ENCODE assay signal across 1 cellular context in the genomic region with DNA sequence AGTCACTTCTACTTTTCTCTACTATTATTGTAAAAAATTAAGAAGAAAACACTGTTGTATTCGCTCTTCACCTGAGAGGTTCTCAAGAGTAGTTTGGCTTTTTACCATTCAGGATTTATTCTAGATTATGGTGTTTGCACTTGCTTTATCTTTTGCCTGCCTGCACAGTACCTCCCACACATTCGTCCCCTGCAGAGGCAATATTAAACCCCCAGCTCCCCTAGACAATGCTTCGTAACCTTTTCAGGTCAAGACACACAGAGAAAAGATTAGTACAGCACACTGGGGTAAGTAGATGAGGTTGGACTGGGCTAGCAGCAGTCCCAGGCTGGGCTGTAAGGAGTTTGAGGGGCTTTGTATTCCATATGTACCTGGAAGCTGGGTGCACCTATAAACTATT.
TF ChIP-seq lines count a peak whose summit lies in the region.

No MANE protein-coding gene starts in this region.

TF ChIP-seq in K562, 482 proteins besides CTCF, POLR2A, EP300 and RAD21 (continued from another document):
- TF ChIP-seq, protein P1, sequence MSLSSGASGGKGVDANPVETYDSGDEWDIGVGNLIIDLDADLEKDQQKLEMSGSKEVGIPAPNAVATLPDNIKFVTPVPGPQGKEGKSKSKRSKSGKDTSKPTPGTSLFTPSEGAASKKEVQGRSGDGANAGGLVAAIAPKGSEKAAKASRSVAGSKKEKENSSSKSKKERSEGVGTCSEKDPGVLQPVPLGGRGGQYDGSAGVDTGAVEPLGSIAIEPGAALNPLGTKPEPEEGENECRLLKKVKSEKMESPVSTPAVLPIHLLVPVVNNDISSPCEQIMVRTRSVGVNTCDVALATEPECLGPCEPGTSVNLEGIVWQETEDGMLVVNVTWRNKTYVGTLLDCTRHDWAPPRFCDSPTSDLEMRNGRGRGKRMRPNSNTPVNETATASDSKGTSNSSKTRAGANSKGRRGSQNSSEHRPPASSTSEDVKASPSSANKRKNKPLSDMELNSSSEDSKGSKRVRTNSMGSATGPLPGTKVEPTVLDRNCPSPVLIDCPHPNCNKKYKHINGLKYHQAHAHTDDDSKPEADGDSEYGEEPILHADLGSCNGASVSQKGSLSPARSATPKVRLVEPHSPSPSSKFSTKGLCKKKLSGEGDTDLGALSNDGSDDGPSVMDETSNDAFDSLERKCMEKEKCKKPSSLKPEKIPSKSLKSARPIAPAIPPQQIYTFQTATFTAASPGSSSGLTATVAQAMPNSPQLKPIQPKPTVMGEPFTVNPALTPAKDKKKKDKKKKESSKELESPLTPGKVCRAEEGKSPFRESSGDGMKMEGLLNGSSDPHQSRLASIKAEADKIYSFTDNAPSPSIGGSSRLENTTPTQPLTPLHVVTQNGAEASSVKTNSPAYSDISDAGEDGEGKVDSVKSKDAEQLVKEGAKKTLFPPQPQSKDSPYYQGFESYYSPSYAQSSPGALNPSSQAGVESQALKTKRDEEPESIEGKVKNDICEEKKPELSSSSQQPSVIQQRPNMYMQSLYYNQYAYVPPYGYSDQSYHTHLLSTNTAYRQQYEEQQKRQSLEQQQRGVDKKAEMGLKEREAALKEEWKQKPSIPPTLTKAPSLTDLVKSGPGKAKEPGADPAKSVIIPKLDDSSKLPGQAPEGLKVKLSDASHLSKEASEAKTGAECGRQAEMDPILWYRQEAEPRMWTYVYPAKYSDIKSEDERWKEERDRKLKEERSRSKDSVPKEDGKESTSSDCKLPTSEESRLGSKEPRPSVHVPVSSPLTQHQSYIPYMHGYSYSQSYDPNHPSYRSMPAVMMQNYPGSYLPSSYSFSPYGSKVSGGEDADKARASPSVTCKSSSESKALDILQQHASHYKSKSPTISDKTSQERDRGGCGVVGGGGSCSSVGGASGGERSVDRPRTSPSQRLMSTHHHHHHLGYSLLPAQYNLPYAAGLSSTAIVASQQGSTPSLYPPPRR (CRISPR knock-in tag; IDR thresholded peaks at IDR 0.05; ENCODE audit: borderline replicate concordance) = no peak
- TF ChIP-seq ZNF830 (CRISPR knock-in tag; IDR thresholded peaks at IDR 0.05) = no peak
- TF ChIP-seq, protein P2, sequence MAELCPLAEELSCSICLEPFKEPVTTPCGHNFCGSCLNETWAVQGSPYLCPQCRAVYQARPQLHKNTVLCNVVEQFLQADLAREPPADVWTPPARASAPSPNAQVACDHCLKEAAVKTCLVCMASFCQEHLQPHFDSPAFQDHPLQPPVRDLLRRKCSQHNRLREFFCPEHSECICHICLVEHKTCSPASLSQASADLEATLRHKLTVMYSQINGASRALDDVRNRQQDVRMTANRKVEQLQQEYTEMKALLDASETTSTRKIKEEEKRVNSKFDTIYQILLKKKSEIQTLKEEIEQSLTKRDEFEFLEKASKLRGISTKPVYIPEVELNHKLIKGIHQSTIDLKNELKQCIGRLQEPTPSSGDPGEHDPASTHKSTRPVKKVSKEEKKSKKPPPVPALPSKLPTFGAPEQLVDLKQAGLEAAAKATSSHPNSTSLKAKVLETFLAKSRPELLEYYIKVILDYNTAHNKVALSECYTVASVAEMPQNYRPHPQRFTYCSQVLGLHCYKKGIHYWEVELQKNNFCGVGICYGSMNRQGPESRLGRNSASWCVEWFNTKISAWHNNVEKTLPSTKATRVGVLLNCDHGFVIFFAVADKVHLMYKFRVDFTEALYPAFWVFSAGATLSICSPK (IDR thresholded peaks at IDR 0.05; ENCODE audit: borderline replicate concordance) = no peak
- peak; percentile 65; the same call in 1 of the 2 replicates for TF ChIP-seq KLF16 (IDR thresholded peaks at IDR 0.05)
- no peak for TF ChIP-seq ZSCAN32 (CRISPR knock-in tag; IDR thresholded peaks at IDR 0.05)
- TF ChIP-seq, protein P3, sequence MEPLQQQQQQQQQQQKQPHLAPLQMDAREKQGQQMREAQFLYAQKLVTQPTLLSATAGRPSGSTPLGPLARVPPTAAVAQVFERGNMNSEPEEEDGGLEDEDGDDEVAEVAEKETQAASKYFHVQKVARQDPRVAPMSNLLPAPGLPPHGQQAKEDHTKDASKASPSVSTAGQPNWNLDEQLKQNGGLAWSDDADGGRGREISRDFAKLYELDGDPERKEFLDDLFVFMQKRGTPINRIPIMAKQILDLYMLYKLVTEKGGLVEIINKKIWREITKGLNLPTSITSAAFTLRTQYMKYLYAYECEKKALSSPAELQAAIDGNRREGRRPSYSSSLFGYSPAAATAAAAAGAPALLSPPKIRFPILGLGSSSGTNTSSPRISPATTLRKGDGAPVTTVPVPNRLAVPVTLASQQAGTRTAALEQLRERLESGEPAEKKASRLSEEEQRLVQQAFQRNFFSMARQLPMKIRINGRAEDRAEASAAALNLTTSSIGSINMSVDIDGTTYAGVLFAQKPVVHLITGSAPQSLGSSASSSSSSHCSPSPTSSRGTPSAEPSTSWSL (CRISPR knock-in tag; IDR thresholded peaks at IDR 0.05; ENCODE audit: borderline replicate concordance) = no peak
- peak; percentile 75 for TF ChIP-seq EGR1 (conservative IDR thresholded peaks at IDR 0.05)
- TF ChIP-seq ZNF3 (CRISPR knock-in tag; IDR thresholded peaks at IDR 0.05) = no peak
- no peak for TF ChIP-seq KLF1 (tag; IDR thresholded peaks at IDR 0.05)
- TF ChIP-seq SMAD2 (IDR thresholded peaks at IDR 0.05; ENCODE audit: low read depth, low read length) = no peak
- TF ChIP-seq SMARCC2 (IDR thresholded peaks at IDR 0.05; ENCODE audit: low read depth) = no peak
- no peak for TF ChIP-seq ZC3H11A (IDR thresholded peaks at IDR 0.05; ENCODE audit: low read depth, low read length)
- no peak for TF ChIP-seq GABPA (tag; conservative IDR thresholded peaks at IDR 0.05; ENCODE audit: low read depth)
- TF ChIP-seq, protein P4, sequence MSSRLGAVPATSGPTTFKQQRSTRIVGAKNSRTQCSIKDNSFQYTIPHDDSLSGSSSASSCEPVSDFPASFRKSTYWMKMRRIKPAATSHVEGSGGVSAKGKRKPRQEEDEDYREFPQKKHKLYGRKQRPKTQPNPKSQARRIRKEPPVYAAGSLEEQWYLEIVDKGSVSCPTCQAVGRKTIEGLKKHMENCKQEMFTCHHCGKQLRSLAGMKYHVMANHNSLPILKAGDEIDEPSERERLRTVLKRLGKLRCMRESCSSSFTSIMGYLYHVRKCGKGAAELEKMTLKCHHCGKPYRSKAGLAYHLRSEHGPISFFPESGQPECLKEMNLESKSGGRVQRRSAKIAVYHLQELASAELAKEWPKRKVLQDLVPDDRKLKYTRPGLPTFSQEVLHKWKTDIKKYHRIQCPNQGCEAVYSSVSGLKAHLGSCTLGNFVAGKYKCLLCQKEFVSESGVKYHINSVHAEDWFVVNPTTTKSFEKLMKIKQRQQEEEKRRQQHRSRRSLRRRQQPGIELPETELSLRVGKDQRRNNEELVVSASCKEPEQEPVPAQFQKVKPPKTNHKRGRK (tag; IDR thresholded peaks at IDR 0.05) = no peak
- TF ChIP-seq BRCA1 (IDR thresholded peaks at IDR 0.05) = no peak
- TF ChIP-seq BRCA1 (CRISPR knock-in tag; IDR thresholded peaks at IDR 0.05) = no peak
- TF ChIP-seq CEBPG (CRISPR knock-in tag; IDR thresholded peaks at IDR 0.05) = no peak
- no peak for TF ChIP-seq CEBPG (tag; conservative IDR thresholded peaks at IDR 0.05 in 1 of 2, IDR thresholded peaks at IDR 0.05 in 1 of 2)
- TF ChIP-seq, protein P5, sequence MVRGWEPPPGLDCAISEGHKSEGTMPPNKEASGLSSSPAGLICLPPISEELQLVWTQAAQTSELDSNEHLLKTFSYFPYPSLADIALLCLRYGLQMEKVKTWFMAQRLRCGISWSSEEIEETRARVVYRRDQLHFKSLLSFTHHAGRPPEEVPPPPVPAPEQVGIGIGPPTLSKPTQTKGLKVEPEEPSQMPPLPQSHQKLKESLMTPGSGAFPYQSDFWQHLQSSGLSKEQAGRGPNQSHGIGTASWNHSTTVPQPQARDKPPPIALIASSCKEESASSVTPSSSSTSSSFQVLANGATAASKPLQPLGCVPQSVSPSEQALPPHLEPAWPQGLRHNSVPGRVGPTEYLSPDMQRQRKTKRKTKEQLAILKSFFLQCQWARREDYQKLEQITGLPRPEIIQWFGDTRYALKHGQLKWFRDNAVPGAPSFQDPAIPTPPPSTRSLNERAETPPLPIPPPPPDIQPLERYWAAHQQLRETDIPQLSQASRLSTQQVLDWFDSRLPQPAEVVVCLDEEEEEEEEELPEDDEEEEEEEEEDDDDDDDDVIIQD (CRISPR knock-in tag; IDR thresholded peaks at IDR 0.05) = no peak
- TF ChIP-seq, protein P6, sequence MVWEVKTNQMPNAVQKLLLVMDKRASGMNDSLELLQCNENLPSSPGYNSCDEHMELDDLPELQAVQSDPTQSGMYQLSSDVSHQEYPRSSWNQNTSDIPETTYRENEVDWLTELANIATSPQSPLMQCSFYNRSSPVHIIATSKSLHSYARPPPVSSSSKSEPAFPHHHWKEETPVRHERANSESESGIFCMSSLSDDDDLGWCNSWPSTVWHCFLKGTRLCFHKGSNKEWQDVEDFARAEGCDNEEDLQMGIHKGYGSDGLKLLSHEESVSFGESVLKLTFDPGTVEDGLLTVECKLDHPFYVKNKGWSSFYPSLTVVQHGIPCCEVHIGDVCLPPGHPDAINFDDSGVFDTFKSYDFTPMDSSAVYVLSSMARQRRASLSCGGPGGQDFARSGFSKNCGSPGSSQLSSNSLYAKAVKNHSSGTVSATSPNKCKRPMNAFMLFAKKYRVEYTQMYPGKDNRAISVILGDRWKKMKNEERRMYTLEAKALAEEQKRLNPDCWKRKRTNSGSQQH (CRISPR knock-in tag; IDR thresholded peaks at IDR 0.05) = no peak
- TF ChIP-seq MCM7 (IDR thresholded peaks at IDR 0.05) = no peak
- TF ChIP-seq, protein P7, sequence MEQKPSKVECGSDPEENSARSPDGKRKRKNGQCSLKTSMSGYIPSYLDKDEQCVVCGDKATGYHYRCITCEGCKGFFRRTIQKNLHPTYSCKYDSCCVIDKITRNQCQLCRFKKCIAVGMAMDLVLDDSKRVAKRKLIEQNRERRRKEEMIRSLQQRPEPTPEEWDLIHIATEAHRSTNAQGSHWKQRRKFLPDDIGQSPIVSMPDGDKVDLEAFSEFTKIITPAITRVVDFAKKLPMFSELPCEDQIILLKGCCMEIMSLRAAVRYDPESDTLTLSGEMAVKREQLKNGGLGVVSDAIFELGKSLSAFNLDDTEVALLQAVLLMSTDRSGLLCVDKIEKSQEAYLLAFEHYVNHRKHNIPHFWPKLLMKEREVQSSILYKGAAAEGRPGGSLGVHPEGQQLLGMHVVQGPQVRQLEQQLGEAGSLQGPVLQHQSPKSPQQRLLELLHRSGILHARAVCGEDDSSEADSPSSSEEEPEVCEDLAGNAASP (IDR thresholded peaks at IDR 0.05) = no peak
- peak; percentile 25; the same call in 1 of the 2 replicates for TF ChIP-seq FOXA1 (IDR thresholded peaks at IDR 0.05; ENCODE audit: borderline replicate concordance)
- TF ChIP-seq, protein P8, sequence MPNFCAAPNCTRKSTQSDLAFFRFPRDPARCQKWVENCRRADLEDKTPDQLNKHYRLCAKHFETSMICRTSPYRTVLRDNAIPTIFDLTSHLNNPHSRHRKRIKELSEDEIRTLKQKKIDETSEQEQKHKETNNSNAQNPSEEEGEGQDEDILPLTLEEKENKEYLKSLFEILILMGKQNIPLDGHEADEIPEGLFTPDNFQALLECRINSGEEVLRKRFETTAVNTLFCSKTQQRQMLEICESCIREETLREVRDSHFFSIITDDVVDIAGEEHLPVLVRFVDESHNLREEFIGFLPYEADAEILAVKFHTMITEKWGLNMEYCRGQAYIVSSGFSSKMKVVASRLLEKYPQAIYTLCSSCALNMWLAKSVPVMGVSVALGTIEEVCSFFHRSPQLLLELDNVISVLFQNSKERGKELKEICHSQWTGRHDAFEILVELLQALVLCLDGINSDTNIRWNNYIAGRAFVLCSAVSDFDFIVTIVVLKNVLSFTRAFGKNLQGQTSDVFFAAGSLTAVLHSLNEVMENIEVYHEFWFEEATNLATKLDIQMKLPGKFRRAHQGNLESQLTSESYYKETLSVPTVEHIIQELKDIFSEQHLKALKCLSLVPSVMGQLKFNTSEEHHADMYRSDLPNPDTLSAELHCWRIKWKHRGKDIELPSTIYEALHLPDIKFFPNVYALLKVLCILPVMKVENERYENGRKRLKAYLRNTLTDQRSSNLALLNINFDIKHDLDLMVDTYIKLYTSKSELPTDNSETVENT (CRISPR knock-in tag; IDR thresholded peaks at IDR 0.05) = no peak
- TF ChIP-seq, protein P9, sequence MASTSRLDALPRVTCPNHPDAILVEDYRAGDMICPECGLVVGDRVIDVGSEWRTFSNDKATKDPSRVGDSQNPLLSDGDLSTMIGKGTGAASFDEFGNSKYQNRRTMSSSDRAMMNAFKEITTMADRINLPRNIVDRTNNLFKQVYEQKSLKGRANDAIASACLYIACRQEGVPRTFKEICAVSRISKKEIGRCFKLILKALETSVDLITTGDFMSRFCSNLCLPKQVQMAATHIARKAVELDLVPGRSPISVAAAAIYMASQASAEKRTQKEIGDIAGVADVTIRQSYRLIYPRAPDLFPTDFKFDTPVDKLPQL (IDR thresholded peaks at IDR 0.05; ENCODE audit: extremely low read depth, insufficient read length) = no peak
- no peak for TF ChIP-seq ZNF140 (CRISPR knock-in tag; IDR thresholded peaks at IDR 0.05)
- no peak for TF ChIP-seq TAF1 (IDR thresholded peaks at IDR 0.05; ENCODE audit: control insufficient read depth, extremely low read depth, insufficient read depth, low read length, severe bottlenecking)
